In the genomic region with DNA sequence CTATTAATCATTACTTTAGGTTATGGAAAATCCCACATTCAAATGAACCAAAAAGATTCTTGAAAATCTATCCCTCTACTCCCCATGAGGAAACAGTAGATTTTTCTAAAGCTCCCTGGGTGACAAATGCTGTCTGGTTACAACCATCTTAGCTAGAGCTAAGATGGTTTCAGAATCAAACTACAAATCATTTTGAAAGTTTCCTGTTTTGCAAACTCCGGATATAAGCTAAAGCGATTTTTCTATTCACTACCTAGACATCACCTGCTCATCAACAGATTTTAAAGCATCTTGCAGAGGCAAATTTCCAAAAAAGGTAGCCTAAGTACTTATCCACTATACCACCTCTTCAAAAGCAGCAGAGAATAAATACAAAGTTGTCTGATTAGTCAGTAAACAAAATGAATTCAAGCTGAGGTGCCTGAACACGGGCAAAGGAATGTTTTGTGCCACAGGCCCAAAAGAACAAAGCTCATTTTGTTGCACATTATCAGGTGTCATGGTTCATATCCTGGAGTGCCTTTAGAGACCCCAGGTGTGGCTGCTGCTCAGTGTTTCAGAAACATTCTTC, we compare ENCODE assay signal across 8 cellular contexts.
DNase-seq lines count a peak whose midpoint lies in the region; ATAC-seq and TF ChIP-seq lines count a peak whose summit lies in the region.
"Had no signal": no experiment of that assay in that cellular context is flagged by ENCODE, and none has a peak within 500 bp of the region (broad histone marks: within the 10 kb centered on the region; RNA-seq: fewer than 3 reads in every experiment).

No MANE protein-coding gene starts in this region.

- H3K4me3 ChIP-seq in mucosa of descending colon: no peak overlapping the region
- H3K4me3 ChIP-seq: GM23248 had no signal

- H3K36me3 ChIP-seq in mucosa of descending colon (ENCODE audit: low read depth): no peaks in the 10 kb centered on the region

- intact Hi-C loops in mucosa of descending colon (cut with DNase I, micrococcal nuclease): no loop called here

- no peaks in the 10 kb centered on the region for H3K4me1 ChIP-seq in mucosa of descending colon (ENCODE audit: low read depth)

- DNase-seq in mucosa of descending colon (no peak), NCI-H146 (lab: John Stamatoyannopoulos, UW) (no peak), hepatic stellate cell (ENCODE audit: low spot score) (no peak), 8988T (no peak)
- DNase-seq: GM23248 had no signal

- peak; percentile 63 for ATAC-seq in GM18867 (IDR thresholded peaks at IDR 0.05; ENCODE audit: unreplicated experiment)
- ATAC-seq in GM21576 (IDR thresholded peaks at IDR 0.05; ENCODE audit: unreplicated experiment): peak; percentile 51
- peak; percentile 32 for ATAC-seq in HG03558 (IDR thresholded peaks at IDR 0.05; ENCODE audit: extremely low read depth, unreplicated experiment)
- peak; percentile 53 for ATAC-seq in mucosa of descending colon

- no peak for TF ChIP-seq CTCF in mucosa of descending colon (IDR thresholded peaks at IDR 0.05)

- no peaks in the 10 kb centered on the region for H3K9me3 ChIP-seq in mucosa of descending colon
